Comparison of ENCODE assay signal across 1 cellular context in genomic region chr4:38868055-38868965, GRCh38.
A peak's percentile ranks its signal among the peaks of the same experiment; 100 is the strongest.
TF ChIP-seq lines count a peak whose summit lies in the region.

No MANE protein-coding gene starts in this region.

TF ChIP-seq in A549, 52 proteins besides CTCF, POLR2A, EP300 and RAD21:
- TF ChIP-seq MAX (IDR thresholded peaks at IDR 0.05) (peak; percentile 43; the same call in 1 of the 2 replicates), ZC3H11A (IDR thresholded peaks at IDR 0.05) (no peak)
